Comparison of ENCODE assay signal across 11 cellular contexts in genomic region chr1:116122955-116123757, GRCh38. TPM values are rescaled to one million over a fixed set of nuclear protein-coding genes. Genes with fewer than 3 reads are reported as not detected.
DNase-seq lines count a peak whose midpoint lies in the region; ATAC-seq and TF ChIP-seq lines count a peak whose summit lies in the region.
"Had no signal": no experiment of that assay in that cellular context is flagged by ENCODE, and none has a peak within 500 bp of the region (broad histone marks: within the 10 kb centered on the region; RNA-seq: fewer than 3 reads in every experiment).

No MANE protein-coding gene starts in this region.

- H3K27ac ChIP-seq in RWPE1, result no peak overlapping the region
- H3K27ac ChIP-seq in prostate gland, result peak overlapping the region; percentile 48 to 49

- peaks cover 9 to 26% (median 24%) of the 10 kb centered on the region in 4 donors for H3K4me1 Mint-ChIP-seq in naive thymus-derived CD8-positive, alpha-beta T cell

- H3K9me3 Mint-ChIP-seq in naive thymus-derived CD8-positive, alpha-beta T cell, result no peaks in the 10 kb centered on the region

- TF ChIP-seq CTCF in RWPE1 (conservative IDR thresholded peaks at IDR 0.05; ENCODE audit: low read depth) (no peak), prostate gland (IDR thresholded peaks at IDR 0.05) (no peak)

- H3K4me1 ChIP-seq in prostate gland (replicated peaks), result no peaks in the 10 kb centered on the region

- WGBS in prostate gland, result 74% methylated on average over 8 of the region's 8 CpGs

- H3K36me3 Mint-ChIP-seq in naive thymus-derived CD8-positive, alpha-beta T cell, result no peaks in the 10 kb centered on the region

- no peaks in the 10 kb centered on the region for H3K36me3 ChIP-seq in prostate gland

- POLR2A ChIA-PET in RWPE1 (lab: Yijun Ruan, JAX; ENCODE audit: low non-redundant PET), result no interaction called here
- POLR2A ChIA-PET in naive thymus-derived CD8-positive, alpha-beta T cell (lab: Charles Lee), result no interaction called here

- peak overlapping the region in 1 of 10 donors; percentile 11 for H3K27ac Mint-ChIP-seq in naive thymus-derived CD8-positive, alpha-beta T cell

- CTCF ChIA-PET in RWPE1 (lab: Yijun Ruan, JAX), result interaction anchor here (0.5 to 1.0 kb wide), 4 partner anchors 29 to 472 kb away, joined by 3 to 4 read pairs (median 4); no protein-coding TSS in a partner anchor

- TF ChIP-seq POLR2A in prostate gland (IDR thresholded peaks at IDR 0.05), result no peak

- no peaks in the 10 kb centered on the region for H3K9me3 ChIP-seq in prostate gland

- H3K4me3 Mint-ChIP-seq in naive thymus-derived CD8-positive, alpha-beta T cell, result no peak overlapping the region

- intact Hi-C loops in prostate gland (cut with DNase I), result no loop called here

- no peak overlapping the region for H3K4me3 ChIP-seq in prostate gland

- ATAC-seq in naive thymus-derived CD8-positive, alpha-beta T cell, result no peak

- peaks cover 6 to 23% (median 9%) of the 10 kb centered on the region in 5 donors for H3K27me3 Mint-ChIP-seq in naive thymus-derived CD8-positive, alpha-beta T cell

- H3K27me3 ChIP-seq in prostate gland (replicated peaks; ENCODE audit: insufficient read depth), result no peaks in the 10 kb centered on the region

- DNase-seq in ELF-1 (ENCODE audit: low read depth, low spot score) (peak; percentile 35), RWPE1 (ENCODE audit: low spot score) (peak; percentile 28), fibroblast of peridontal ligament (ENCODE audit: extremely low read depth) (peak; percentile 98), prostate gland (ENCODE audit: low spot score) (no peak), NCI-H146 (lab: John Stamatoyannopoulos, UW) (no peak), SHP77 treated with DMSO at 0.1 percent for 48 hours (lab: John Stamatoyannopoulos, UW) (no peak)
- no peak for DNase-seq in naive thymus-derived CD8-positive, alpha-beta T cell
- no peak for DNase-seq in activated CD4-positive, alpha-beta T cell treated with anti-CD3 and anti-CD28 coated beads, Interleukin-2, amount 50 U/mL, for 1 hour
- DNase-seq: activated naive CD4-positive, alpha-beta T cell treated with Interleukin-2 at 50 U/mL for 16 hours; NCI-H526 treated with DMSO at 0.1 percent for 48 hours; nucleus accumbens had no signal

RNA-seq across cellular contexts. Expression of gene MAB21L3, which starts 12.0 kb away (rescaled TPM):
- total RNA-seq in prostate gland, result 1 to 10 TPM; 4.4 to 4.7 TPM
- total RNA-seq in naive thymus-derived CD8-positive, alpha-beta T cell, result not detected
- polyA plus RNA-seq in naive thymus-derived CD8-positive, alpha-beta T cell, result not detected

Comparison
In these comparisons a context has a peak if more than half of its experiments do, and no peak if none do; other contexts are left out.
1. DNase-seq: peak in ELF-1 (single experiment), RWPE1 (single experiment) and fibroblast of peridontal ligament (single experiment); none in prostate gland (single experiment), naive thymus-derived CD8-positive, alpha-beta T cell (0 of 10), activated CD4-positive, alpha-beta T cell treated with anti-CD3 and anti-CD28 coated beads, Interleukin-2, amount 50 U/mL, for 1 hour (single experiment), NCI-H146 (single experiment) and SHP77 treated with DMSO at 0.1 percent for 48 hours (single experiment).
2. RNA of gene MAB21L3, which starts 12.0 kb away (total RNA-seq): 4.4 to 4.7 TPM in prostate gland; not detected in naive thymus-derived CD8-positive, alpha-beta T cell; every median in the first group is over 4 times any median in the second.